In the genomic region with DNA sequence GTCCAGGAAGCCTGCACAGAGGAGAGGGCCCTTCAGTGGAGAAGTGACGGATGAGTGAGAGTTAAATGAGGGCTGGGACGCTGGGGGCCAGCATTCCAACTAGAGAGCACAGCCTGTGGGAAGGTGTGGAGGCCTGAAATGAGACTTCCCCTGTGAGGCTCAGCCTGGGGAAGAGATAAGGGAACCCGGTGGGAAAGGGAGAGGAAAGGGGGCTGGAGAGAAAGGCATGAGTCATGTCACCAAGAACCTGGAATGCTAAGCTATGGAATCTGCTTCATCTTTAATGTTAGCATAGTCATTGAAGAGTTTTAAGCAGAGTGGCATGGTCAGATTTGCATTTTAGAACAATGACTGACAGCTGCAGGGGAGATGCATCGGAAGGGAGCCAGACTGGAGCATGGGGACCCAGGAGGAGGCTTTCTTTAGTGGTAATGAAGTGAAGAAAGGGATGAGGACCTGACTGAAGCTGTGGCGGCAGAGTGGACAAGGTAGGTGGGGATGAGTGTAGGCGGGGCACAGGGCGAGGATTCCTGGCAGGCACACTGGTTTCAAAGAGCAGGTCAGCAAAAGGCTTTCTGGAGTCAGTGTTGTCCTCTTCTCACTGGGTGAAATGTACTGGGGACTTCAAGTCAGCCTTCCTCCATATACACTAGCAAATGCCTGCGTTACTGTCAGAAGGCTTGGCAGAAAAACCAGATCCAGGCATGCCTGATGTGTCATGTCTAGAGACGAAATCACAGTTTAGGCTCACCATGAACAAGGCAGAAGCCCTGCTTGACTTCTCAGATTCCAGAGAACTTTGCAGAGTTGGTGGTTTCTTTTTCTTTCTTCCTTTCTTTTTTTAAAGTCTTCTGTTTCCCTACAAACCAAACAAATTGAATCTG, we compare ENCODE assay signal across 11 cellular contexts. TPM values are rescaled to one million over a fixed set of nuclear protein-coding genes. Genes with fewer than 3 reads are reported as not detected.
DNase-seq lines count a peak whose midpoint lies in the region; ATAC-seq and TF ChIP-seq lines count a peak whose summit lies in the region.
"Had no signal": no experiment of that assay in that cellular context is flagged by ENCODE, and none has a peak within 500 bp of the region (broad histone marks: within the 10 kb centered on the region; RNA-seq: fewer than 3 reads in every experiment).

No MANE protein-coding gene starts in this region.

- peaks cover 5% of the 10 kb centered on the region for H3K27me3 Mint-ChIP-seq in CD8-positive, alpha-beta T cell (ENCODE audit: low read depth)

- H4K5ac ChIP-seq in mesendoderm (ENCODE audit: low read length) = no peak overlapping the region

- peak overlapping the region; percentile 61 for H3K56ac ChIP-seq in mesendoderm (ENCODE audit: low read length)

- H3K36me3 Mint-ChIP-seq in CD8-positive, alpha-beta T cell = no peaks in the 10 kb centered on the region

- H3K4me3 Mint-ChIP-seq in CD8-positive, alpha-beta T cell = no peak overlapping the region

- no peak overlapping the region for H2AK5ac ChIP-seq in mesendoderm (ENCODE audit: low read length)

- no peaks in the 10 kb centered on the region for H3K9me3 ChIP-seq in CD8-positive, alpha-beta T cell (ENCODE audit: low read length)

- no peaks in the 10 kb centered on the region for H3K27me3 ChIP-seq in mesendoderm (ENCODE audit: insufficient read depth, low read length, poor library complexity)
- H3K27me3 ChIP-seq in CD8-positive, alpha-beta T cell (ENCODE audit: insufficient read depth, low read length) = no peaks in the 10 kb centered on the region

- H3K27ac ChIP-seq in mesendoderm (ENCODE audit: low read depth, low read length) = peak overlapping the region; percentile 72
- H3K27ac ChIP-seq in CD8-positive, alpha-beta T cell (ENCODE audit: low read depth, low read length) = no peak overlapping the region
- H3K27ac ChIP-seq: C4-2B, VCaP had no signal

- no peak overlapping the region for H3K23ac ChIP-seq in mesendoderm (ENCODE audit: low read length)

- no peaks in the 10 kb centered on the region for H3K36me3 ChIP-seq in mesendoderm (ENCODE audit: control insufficient read depth, insufficient read depth, low read length)
- H3K36me3 ChIP-seq in CD8-positive, alpha-beta T cell (ENCODE audit: insufficient read depth, low read length) = no peaks in the 10 kb centered on the region

- H3K9me3 Mint-ChIP-seq in CD8-positive, alpha-beta T cell = no peaks in the 10 kb centered on the region

- H4K8ac ChIP-seq in mesendoderm (ENCODE audit: low read depth, low read length) = no peak overlapping the region

- H3K27ac Mint-ChIP-seq in CD8-positive, alpha-beta T cell = no peak overlapping the region

- no peak overlapping the region for H3K4me3 ChIP-seq in epithelial cell of esophagus (ENCODE audit: low read length)
- H3K4me3 ChIP-seq in mesendoderm (ENCODE audit: low read length) = no peak overlapping the region
- H3K4me3 ChIP-seq in CD8-positive, alpha-beta T cell (ENCODE audit: low read depth, low read length) = no peak overlapping the region

- peaks cover 5% of the 10 kb centered on the region for H3K4me1 ChIP-seq in mesendoderm (ENCODE audit: control insufficient read depth, low read depth, low read length)
- no peaks in the 10 kb centered on the region for H3K4me1 ChIP-seq in CD8-positive, alpha-beta T cell (ENCODE audit: insufficient read depth, low read length)

- H3K4ac ChIP-seq in mesendoderm (ENCODE audit: low read depth, low read length) = peak overlapping the region; percentile 85

- peak overlapping the region; percentile 34 for H3K9ac ChIP-seq in mesendoderm (ENCODE audit: low read length)

- WGBS in mesendoderm (ENCODE audit: extremely low coverage, insufficient coverage, low lambda C conversion rate) = no CpG with 5 or more reads among the region's 9 CpGs

- intact Hi-C loops in CD8-positive, alpha-beta T cell (cut with DNase I, micrococcal nuclease) = no loop called here

- no peak overlapping the region for H3K4me2 ChIP-seq in mesendoderm (ENCODE audit: low read length)

- no peaks in the 10 kb centered on the region for H3K79me1 ChIP-seq in mesendoderm (ENCODE audit: low read length)

- no peak for TF ChIP-seq CTCF in epithelial cell of esophagus (IDR thresholded peaks at IDR 0.05; ENCODE audit: insufficient read depth, low read depth, low read length, missing control alignments)
- no peak for TF ChIP-seq CTCF in CD8-positive, alpha-beta T cell (IDR thresholded peaks at IDR 0.05)
- no peak for TF ChIP-seq CTCF in GM20000 (IDR thresholded peaks at IDR 0.05; ENCODE audit: extremely low read depth, missing control alignments)

- no peaks in the 10 kb centered on the region for H3K79me2 ChIP-seq in mesendoderm (ENCODE audit: control insufficient read depth, insufficient read depth, low read length)

- H2BK120ac ChIP-seq in mesendoderm (ENCODE audit: low read depth, low read length) = no peak overlapping the region

- H2BK15ac ChIP-seq in mesendoderm (replicated peaks; ENCODE audit: low read depth) = peak overlapping the region; percentile 96

- CTCF ChIA-PET in CD8-positive, alpha-beta T cell (lab: Charles Lee) = interaction anchor here (0.6 kb wide), 1 partner anchor 507 kb away, joined by 3 read pairs; no protein-coding TSS in a partner anchor

- ATAC-seq in CD8-positive, alpha-beta T cell = no peak

- no peaks in the 10 kb centered on the region for H3K4me1 Mint-ChIP-seq in CD8-positive, alpha-beta T cell (ENCODE audit: low read depth)

- peak; percentile 69 for DNase-seq in AG08395 (ENCODE audit: low spot score)
- DNase-seq in NCI-H526 treated with DMSO at 0.1 percent for 48 hours (lab: John Stamatoyannopoulos, UW) = peak; percentile 52
- DNase-seq in epithelial cell of esophagus (ENCODE audit: low read depth) = peak; percentile 74
- DNase-seq in mesendoderm = peak; percentile 96
- DNase-seq in CD8-positive, alpha-beta T cell = no peak
- DNase-seq in GM20000 (ENCODE audit: low spot score) = no peak
- DNase-seq in NCI-H82 (lab: John Stamatoyannopoulos, UW) = no peak
- no peak for DNase-seq in NCI-H2029 treated with DMSO at 0.1 percent for 48 hours (lab: John Stamatoyannopoulos, UW)
- DNase-seq: NCI-H774 had no signal

- POLR2A ChIA-PET in CD8-positive, alpha-beta T cell (lab: Charles Lee) = no interaction called here

- peak overlapping the region; percentile 24 for H2BK5ac ChIP-seq in mesendoderm (ENCODE audit: low read length)

- H3K18ac ChIP-seq in mesendoderm (ENCODE audit: low read length) = no peak overlapping the region

RNA-seq across cellular contexts. Expression of gene RGL1, which starts 8.0 kb away (rescaled TPM):
- polyA plus RNA-seq in mesendoderm (2013, experiment 1 of 2) = 2.3 TPM
- polyA plus RNA-seq in mesendoderm (2013, experiment 2 of 2) = 2.6 TPM
- total RNA-seq in CD8-positive, alpha-beta T cell = under 1 TPM; 0.83 to 0.84 TPM

Comparison
In these comparisons a context has a peak if more than half of its experiments do, and no peak if none do; other contexts are left out.
1. DNase-seq: peak in AG08395 (single experiment), NCI-H526 treated with DMSO at 0.1 percent for 48 hours (single experiment), epithelial cell of esophagus (single experiment) and mesendoderm (single experiment); none in CD8-positive, alpha-beta T cell (0 of 7), GM20000 (single experiment), NCI-H82 (single experiment) and NCI-H2029 treated with DMSO at 0.1 percent for 48 hours (single experiment).